22 cellular contexts compared by ENCODE assay signal in the genomic region with DNA sequence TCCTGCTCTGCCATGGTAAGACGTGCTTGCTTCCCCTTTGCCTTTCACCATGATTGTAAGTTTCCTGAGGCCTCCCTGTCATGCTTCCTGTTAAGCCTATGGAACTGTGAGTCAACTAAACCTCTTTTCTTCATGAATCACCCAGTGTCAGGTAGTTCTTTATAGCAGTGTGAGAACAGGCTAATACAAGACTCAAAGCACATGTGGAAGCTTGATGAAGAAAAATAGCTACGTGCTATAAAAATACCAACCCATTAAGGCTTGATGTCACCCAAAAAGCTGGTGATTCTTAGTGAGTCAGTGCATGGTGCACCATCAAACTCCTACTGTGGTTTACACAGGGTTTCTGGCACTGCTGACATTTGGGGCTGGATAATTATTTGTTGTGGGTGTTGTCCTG.
DNase-seq lines count a peak whose midpoint lies in the region; ATAC-seq and TF ChIP-seq lines count a peak whose summit lies in the region.
"Had no signal": no experiment of that assay in that cellular context is flagged by ENCODE, and none has a peak within 500 bp of the region (broad histone marks: within the 10 kb centered on the region; RNA-seq: fewer than 3 reads in every experiment).

No MANE protein-coding gene starts in this region.

- TF ChIP-seq CTCF in mammary epithelial cell (conservative IDR thresholded peaks at IDR 0.05 in 1 of 2, IDR thresholded peaks at IDR 0.05 in 1 of 2; ENCODE audit: extremely low read depth in 1 of 2, insufficient read depth in 1 of 2, low read depth in 1 of 2, low read length in 2 of 2) (no peak), MCF 10A (IDR thresholded peaks at IDR 0.05; ENCODE audit: unreplicated experiment) (no peak), foreskin keratinocyte (conservative IDR thresholded peaks at IDR 0.05) (no peak)

- dilution Hi-C loops in mammary epithelial cell (cut with HindIII; ENCODE audit: low sequenced_read_pairs) = no loop called here

- no peaks in the 10 kb centered on the region for H3K36me3 Mint-ChIP-seq in MCF 10A (ENCODE audit: insufficient read depth, unreplicated experiment)
- H3K36me3 Mint-ChIP-seq in activated T-helper 17 cell treated with anti-CD3 and anti-CD28 coated beads, Interleukin-2, amount 50 U/mL, for 72 hours (ENCODE audit: low read depth) = no peaks in the 10 kb centered on the region
- H3K36me3 Mint-ChIP-seq: CD14-positive monocyte; CD8-positive, alpha-beta memory T cell had no signal

- CTCF ChIA-PET in mammary epithelial cell (lab: Charles Lee; ENCODE audit: low non-redundant PET) (no interaction called here), MCF 10A (lab: Yijun Ruan, JAX) (no interaction called here)

- no peak overlapping the region for H3K4me2 ChIP-seq in mammary epithelial cell (ENCODE audit: insufficient read depth, low read depth, low read length)
- H3K4me2 ChIP-seq: A549; BLaER1 treated with 17β-estradiol and CSF1 and Interleukin-3, amounts not matched to agents 10 nM and 100 nM; GM23338 had no signal

- H3K27me3 ChIP-seq in mammary epithelial cell (ENCODE audit: insufficient read depth, low read length) = no peaks in the 10 kb centered on the region
- no peaks in the 10 kb centered on the region for H3K27me3 ChIP-seq in foreskin keratinocyte
- H3K27me3 ChIP-seq: BE2C; BLaER1 treated with 17β-estradiol and CSF1 and Interleukin-3, amounts not matched to agents 10 nM and 100 nM had no signal

- no peaks in the 10 kb centered on the region for H3K4me1 ChIP-seq in mammary epithelial cell (ENCODE audit: insufficient read depth, low read length)
- H3K4me1 ChIP-seq in foreskin keratinocyte = no peaks in the 10 kb centered on the region
- H3K4me1 ChIP-seq: A549 had no signal

- peaks cover 3% of the 10 kb centered on the region for H3K9me3 ChIP-seq in mammary epithelial cell (replicated peaks; ENCODE audit: insufficient read depth, low read length)
- H3K9me3 ChIP-seq: A549, BE2C had no signal

- no peak overlapping the region for H3K4me3 Mint-ChIP-seq in MCF 10A (ENCODE audit: unreplicated experiment)
- no peak overlapping the region for H3K4me3 Mint-ChIP-seq in activated T-helper 17 cell treated with anti-CD3 and anti-CD28 coated beads, Interleukin-2, amount 50 U/mL, for 72 hours
- H3K4me3 Mint-ChIP-seq: CD14-positive monocyte; CD4-positive, alpha-beta T cell; CD8-positive, alpha-beta memory T cell; GM23338; H9 had no signal

- WGBS in mammary epithelial cell (ENCODE audit: low coverage, missing lambda C conversion rate) = 49% methylated on average over 2 of the region's 2 CpGs

- intact Hi-C loops in mammary epithelial cell (cut with micrococcal nuclease) (no loop called here), MCF 10A (cut with micrococcal nuclease) (no loop called here)

- H3K27ac ChIP-seq in mammary epithelial cell (ENCODE audit: insufficient read depth, low read depth, low read length) = no peak overlapping the region
- H3K27ac ChIP-seq in foreskin keratinocyte = no peak overlapping the region
- H3K27ac ChIP-seq: A549; BLaER1 treated with 17β-estradiol and CSF1 and Interleukin-3, amounts not matched to agents 10 nM and 100 nM had no signal

- POLR2A ChIA-PET in MCF 10A (lab: Yijun Ruan, JAX) = no interaction called here

- ATAC-seq in activated T-helper 17 cell treated with anti-CD3 and anti-CD28 coated beads, Interleukin-2, amount 50 U/mL, for 72 hours (replicated peaks) = peak; percentile 42
- peak; percentile 68 for ATAC-seq in foreskin keratinocyte
- no peak for ATAC-seq in HG02981 (IDR thresholded peaks at IDR 0.05; ENCODE audit: unreplicated experiment)
- ATAC-seq: A549, GM12878, GM23338, HCT116 had no signal

- BruUV-seq in mammary epithelial cell (replicated peaks; lab: Mats Ljungman, UMichigan) (no TSS peak), MCF 10A (replicated peaks; lab: Mats Ljungman, UMichigan) (no TSS peak)

- H2AFZ ChIP-seq in mammary epithelial cell (ENCODE audit: low read depth, low read length) = no peak overlapping the region
- H2AFZ ChIP-seq: GM23338 had no signal

- H3K4me1 Mint-ChIP-seq in MCF 10A (ENCODE audit: insufficient read depth, unreplicated experiment) = no peaks in the 10 kb centered on the region
- H3K4me1 Mint-ChIP-seq in activated T-helper 17 cell treated with anti-CD3 and anti-CD28 coated beads, Interleukin-2, amount 50 U/mL, for 72 hours = peaks cover 13% of the 10 kb centered on the region
- H3K4me1 Mint-ChIP-seq: GM23338, H9 had no signal

- no peaks in the 10 kb centered on the region for H3K9me3 Mint-ChIP-seq in MCF 10A (ENCODE audit: unreplicated experiment)
- H3K9me3 Mint-ChIP-seq in activated T-helper 17 cell treated with anti-CD3 and anti-CD28 coated beads, Interleukin-2, amount 50 U/mL, for 72 hours = no peaks in the 10 kb centered on the region
- H3K9me3 Mint-ChIP-seq: CD4-positive, alpha-beta T cell; CD8-positive, alpha-beta memory T cell; GM23338; H9 had no signal

- H3K36me3 ChIP-seq in mammary epithelial cell (ENCODE audit: insufficient read depth, low read length) = no peaks in the 10 kb centered on the region
- H3K36me3 ChIP-seq: BE2C; BLaER1 treated with 17β-estradiol and CSF1 and Interleukin-3, amounts not matched to agents 10 nM and 100 nM had no signal

- H3K9ac ChIP-seq in mammary epithelial cell (ENCODE audit: insufficient read depth, low read length) = no peak overlapping the region
- H3K9ac ChIP-seq: BLaER1 treated with 17β-estradiol and CSF1 and Interleukin-3, amounts not matched to agents 10 nM and 100 nM had no signal

- no peak overlapping the region for H3K4me3 ChIP-seq in mammary epithelial cell (replicated peaks in 1 of 3; ENCODE audit: insufficient read depth in 1 of 3, low read depth in 2 of 3, low read length in 3 of 3)
- H3K4me3 ChIP-seq: A549; BLaER1 treated with 17β-estradiol and CSF1 and Interleukin-3, amounts not matched to agents 10 nM and 100 nM; GM12878; GM23338 had no signal

- H3K27ac Mint-ChIP-seq in MCF 10A (ENCODE audit: low read depth, unreplicated experiment) = no peak overlapping the region
- no peak overlapping the region for H3K27ac Mint-ChIP-seq in activated T-helper 17 cell treated with anti-CD3 and anti-CD28 coated beads, Interleukin-2, amount 50 U/mL, for 72 hours
- H3K27ac Mint-ChIP-seq: CD14-positive monocyte; CD4-positive, alpha-beta T cell; CD8-positive, alpha-beta memory T cell; GM23338; H9 had no signal

- H4K20me1 ChIP-seq in mammary epithelial cell (ENCODE audit: insufficient read depth, low read length) = no peaks in the 10 kb centered on the region
- H4K20me1 ChIP-seq: BLaER1 treated with 17β-estradiol and CSF1 and Interleukin-3, amounts not matched to agents 10 nM and 100 nM had no signal

- peak; percentile 71 for DNase-seq in mammary epithelial cell
- DNase-seq in MCF 10A (ENCODE audit: unreplicated experiment) = no peak
- DNase-seq in foreskin keratinocyte = peak; percentile 11 to 64
- DNase-seq in NCI-H524 treated with DMSO at 0.1 percent for 48 hours (lab: John Stamatoyannopoulos, UW) = no peak
- DNase-seq: 8988T; ACHN; CD4-positive, alpha-beta T cell; CD8-positive, alpha-beta memory T cell; DMS 273 treated with DMSO at 0.1 percent for 48 hours; DMS79; EL; GDM1; H9 had no signal

- in situ Hi-C loops in mammary epithelial cell (cut with MboI; ENCODE audit: low sequenced_read_pairs in 2 of 2) = no loop called here

- H3K79me2 ChIP-seq in mammary epithelial cell (ENCODE audit: insufficient read depth, low read length) = no peaks in the 10 kb centered on the region

- no peaks in the 10 kb centered on the region for H3K27me3 Mint-ChIP-seq in MCF 10A (ENCODE audit: insufficient read depth, unreplicated experiment)
- H3K27me3 Mint-ChIP-seq in activated T-helper 17 cell treated with anti-CD3 and anti-CD28 coated beads, Interleukin-2, amount 50 U/mL, for 72 hours = no peaks in the 10 kb centered on the region
- H3K27me3 Mint-ChIP-seq: CD4-positive, alpha-beta T cell; CD8-positive, alpha-beta memory T cell had no signal

Comparison
In these comparisons a context has a peak if more than half of its experiments do, and no peak if none do; other contexts are left out.
1. DNase-seq: peak in mammary epithelial cell (single experiment) and foreskin keratinocyte (2 of 2); none in MCF 10A (single experiment) and NCI-H524 treated with DMSO at 0.1 percent for 48 hours (single experiment).